In genomic region chr11:45145421-45146071, GRCh38 we compare ENCODE assay signal across 8 cellular contexts. TPM values are rescaled to one million over a fixed set of nuclear protein-coding genes. Genes with fewer than 3 reads are reported as not detected.
DNase-seq lines count a peak whose midpoint lies in the region; ATAC-seq and TF ChIP-seq lines count a peak whose summit lies in the region.

No MANE protein-coding gene starts in this region.

- DNase-seq in T-helper 2 cell treated with Interferon-gamma antibody and Interleukin-4, amounts not matched to agents 5 μg/mL and 100 μg/mL, for 36 hours (ENCODE audit: low spot score) = peak; percentile 3
- DNase-seq in T-helper 2 cell (no peak), fibroblast of mammary gland (ENCODE audit: low read depth) (peak; percentile 34)
- DNase-seq in central memory CD4-positive, alpha-beta T cell = no peak

- no peak for TF ChIP-seq EP300 in neural cell (conservative IDR thresholded peaks at IDR 0.05; ENCODE audit: poor library complexity, severe bottlenecking)

- ATAC-seq in GM18861 (IDR thresholded peaks at IDR 0.05; ENCODE audit: unreplicated experiment) = no peak
- no peak for ATAC-seq in GM21381 (IDR thresholded peaks at IDR 0.05; ENCODE audit: unreplicated experiment)

- H3K9me3 Mint-ChIP-seq in T-helper 2 cell treated with Interferon-gamma antibody and Interleukin-4, amounts not matched to agents 5 μg/mL and 100 μg/mL, for 36 hours = peaks cover 10% of the 10 kb centered on the region

- peaks cover 29% of the 10 kb centered on the region for H3K79me2 ChIP-seq in neural cell (replicated peaks; ENCODE audit: insufficient read depth, low read length)

- peak overlapping the region; percentile 82 for H3K4me3 Mint-ChIP-seq in T-helper 2 cell treated with Interferon-gamma antibody and Interleukin-4, amounts not matched to agents 5 μg/mL and 100 μg/mL, for 36 hours

- no peaks in the 10 kb centered on the region for H3K9me2 ChIP-seq in neural cell (ENCODE audit: insufficient read depth, low read length)

- peaks cover 16% of the 10 kb centered on the region for H3K4me1 Mint-ChIP-seq in T-helper 2 cell treated with Interferon-gamma antibody and Interleukin-4, amounts not matched to agents 5 μg/mL and 100 μg/mL, for 36 hours (ENCODE audit: low read depth)

- no peak for TF ChIP-seq CTCF in VCaP (conservative IDR thresholded peaks at IDR 0.05)
- no peak for TF ChIP-seq CTCF in fibroblast of mammary gland (conservative IDR thresholded peaks at IDR 0.05; ENCODE audit: control insufficient read depth, insufficient read depth, low read depth, low read length)
- TF ChIP-seq CTCF in neural cell (IDR thresholded peaks at IDR 0.05; ENCODE audit: poor library complexity, severe bottlenecking) = no peak

- no peak for TF ChIP-seq RAD21 in neural cell (conservative IDR thresholded peaks at IDR 0.05)

- H3K27ac Mint-ChIP-seq in T-helper 2 cell treated with Interferon-gamma antibody and Interleukin-4, amounts not matched to agents 5 μg/mL and 100 μg/mL, for 36 hours = peak overlapping the region; percentile 73

- no peaks in the 10 kb centered on the region for H3F3A ChIP-seq in neural cell (ENCODE audit: insufficient read depth, low read length, poor library complexity, severe bottlenecking)

- peaks cover 1% of the 10 kb centered on the region for H3K36me3 Mint-ChIP-seq in T-helper 2 cell treated with Interferon-gamma antibody and Interleukin-4, amounts not matched to agents 5 μg/mL and 100 μg/mL, for 36 hours (ENCODE audit: low read depth)

- H3K4me2 ChIP-seq in neural cell (ENCODE audit: low read length) = peak overlapping the region; percentile 81

- H3K9me3 ChIP-seq in neural cell (ENCODE audit: low read length) = no peaks in the 10 kb centered on the region

- H3K27ac ChIP-seq in VCaP (peak overlapping the region; percentile 97), neural cell (ENCODE audit: low read length) (peak overlapping the region; percentile 80)

- no peaks in the 10 kb centered on the region for H4K20me1 ChIP-seq in neural cell (ENCODE audit: insufficient read depth)

- H3K36me3 ChIP-seq in neural cell (ENCODE audit: insufficient read depth, low read length) = no peaks in the 10 kb centered on the region

- H3K9ac ChIP-seq in neural cell (ENCODE audit: low read length) = peak overlapping the region; percentile 94

- H2AFZ ChIP-seq in neural cell (ENCODE audit: low read depth, low read length) = no peak overlapping the region

- H3K27me3 Mint-ChIP-seq in T-helper 2 cell treated with Interferon-gamma antibody and Interleukin-4, amounts not matched to agents 5 μg/mL and 100 μg/mL, for 36 hours (ENCODE audit: low read depth) = peaks cover 48% of the 10 kb centered on the region

- H3K27me3 ChIP-seq in neural cell (ENCODE audit: insufficient read depth, low read depth, low read length) = no peaks in the 10 kb centered on the region

- H3K4me3 ChIP-seq in fibroblast of mammary gland (ENCODE audit: control insufficient read depth, low read depth, low read length) (peak overlapping the region; percentile 59), neural cell (ENCODE audit: low read length) (peak overlapping the region; percentile 68)

TF ChIP-seq in neural cell, 6 proteins besides CTCF, POLR2A, EP300 and RAD21:
- TF ChIP-seq SMC3 (conservative IDR thresholded peaks at IDR 0.05; ENCODE audit: poor library complexity) = no peak
- no peak for TF ChIP-seq MXI1 (conservative IDR thresholded peaks at IDR 0.05; ENCODE audit: poor library complexity, severe bottlenecking)
- no peak for TF ChIP-seq TAF1 (IDR thresholded peaks at IDR 0.05; ENCODE audit: low read depth)
- no peak for TF ChIP-seq REST (IDR thresholded peaks at IDR 0.05; ENCODE audit: borderline replicate concordance)
- no peak for TF ChIP-seq EZH2 (IDR thresholded peaks at IDR 0.05; ENCODE audit: borderline replicate concordance, insufficient read depth, low read length, poor library complexity, severe bottlenecking)
- TF ChIP-seq POLR2AphosphoS5 (IDR thresholded peaks at IDR 0.05) = no peak

RNA-seq across cellular contexts. Expression of gene PRDM11, which starts 0.9 kb away (rescaled TPM):
- 2.0 and 8.6 TPM in 2 replicates for polyA plus RNA-seq in neural cell
- polyA minus RNA-seq in neural cell = 9.5 and 11.3 TPM in 2 replicates

Comparison
In these comparisons a context has a peak if more than half of its experiments do, and no peak if none do; other contexts are left out.
1. DNase-seq: peak in T-helper 2 cell treated with Interferon-gamma antibody and Interleukin-4, amounts not matched to agents 5 μg/mL and 100 μg/mL, for 36 hours (single experiment) and fibroblast of mammary gland (single experiment); none in T-helper 2 cell (0 of 5) and central memory CD4-positive, alpha-beta T cell (single experiment).